Comparison of ENCODE assay signal across 1 cellular context in genomic region chr14:52568454-52568853, GRCh38. TPM values are rescaled to one million over a fixed set of nuclear protein-coding genes. Genes with fewer than 3 reads are reported as not detected.
"Had no signal": no experiment of that assay in that cellular context is flagged by ENCODE, and none has a peak within 500 bp of the region (broad histone marks: within the 10 kb centered on the region; RNA-seq: fewer than 3 reads in every experiment).

No MANE protein-coding gene starts in this region.

RNA-seq across cellular contexts. Expression of gene GPR137C, which starts 15.8 kb away (rescaled TPM):
- polyA plus RNA-seq: IgD-negative memory B cell had no signal
